ENCODE assay signal across 31 cellular contexts in the genomic region with DNA sequence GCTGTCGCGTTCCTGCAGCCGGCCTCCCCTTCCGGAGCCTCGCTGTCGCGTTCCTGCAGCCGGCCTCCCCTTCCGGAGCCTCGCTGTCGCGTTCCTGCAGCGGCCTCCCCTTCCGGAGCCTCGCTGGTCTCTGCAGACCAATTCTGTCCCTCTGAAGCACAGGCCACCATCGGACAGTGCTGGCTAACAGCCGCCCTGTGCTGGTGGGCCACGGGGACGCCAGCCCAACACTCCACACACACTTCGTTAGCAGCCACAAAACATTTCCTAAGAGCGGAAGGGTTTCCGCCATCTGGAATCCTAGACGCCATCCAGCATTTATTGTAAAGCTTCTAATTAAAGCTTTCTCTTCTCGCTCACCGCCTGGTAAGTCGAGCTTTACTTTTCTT. TPM values are rescaled to one million over a fixed set of nuclear protein-coding genes. Genes with fewer than 3 reads are reported as not detected.
"Had no signal": no experiment of that assay in that cellular context is flagged by ENCODE, and none has a peak within 500 bp of the region (broad histone marks: within the 10 kb centered on the region; RNA-seq: fewer than 3 reads in every experiment).

No MANE protein-coding gene starts in this region.

- H3K4me3 Mint-ChIP-seq: dendritic cell treated with granulocyte-macrophage colony-stimulating factor and Interleukin-4, amounts not matched to agents 40 ng/mL and 50 ng/mL, for 4 days; endodermal cell; mesothelial cell of epicardium; natural killer cell treated with Interleukin-12 subunit alpha and Interleukin-12 subunit beta and Interleukin-15 and Interleukin-18, amount 100 ng/mL, for 72 hours; stimulated activated naive CD8-positive, alpha-beta T cell treated with anti-CD3 and anti-CD28 coated beads, Interleukin-15, amount 100 ng/mL, for 72 hours had no signal

- H3K4me1 Mint-ChIP-seq: endodermal cell had no signal

- H3K27ac ChIP-seq: colonic mucosa, epithelial cell of prostate, gastrocnemius medialis, heart right ventricle, left lung, ovary, psoas muscle, skin epidermis, suprapubic skin, transverse colon, upper lobe of right lung, vagina had no signal

- DNase-seq: colonic mucosa; effector CD8-positive, alpha-beta T cell; endodermal cell; foreskin fibroblast; gastrocnemius medialis; heart right ventricle; hippocampal formation; left cardiac atrium; mesenchymal stem cell; naive B cell; occipital lobe; ovary; posterior cingulate gyrus; stimulated activated CD4-positive, alpha-beta T cell treated with anti-CD3 and anti-CD28 coated beads, Interleukin-15, amount 100 ng/mL, for 24 hours; stimulated activated CD4-positive, alpha-beta T cell treated with anti-CD3 and anti-CD28 coated beads, Interleukin-2, amount 100 ng/mL, for 48 hours; stimulated activated naive CD4-positive, alpha-beta T cell; stimulated activated naive CD8-positive, alpha-beta T cell treated with anti-CD3 and anti-CD28 coated beads, Interleukin-15, amount 100 ng/mL, for 72 hours; transverse colon; upper lobe of right lung had no signal

- H3K27me3 ChIP-seq: colonic mucosa, gastrocnemius medialis, heart right ventricle, left lung, ovary, suprapubic skin, transverse colon, upper lobe of right lung, vagina had no signal

- H3K9me3 ChIP-seq: colonic mucosa, gastrocnemius medialis, heart right ventricle, left lung, mucosa of descending colon, ovary, psoas muscle, suprapubic skin, transverse colon, upper lobe of right lung, vagina had no signal

- H3K36me3 ChIP-seq: colonic mucosa, gastrocnemius medialis, ovary, suprapubic skin, transverse colon, upper lobe of right lung, vagina had no signal

- H3K27me3 Mint-ChIP-seq: dendritic cell treated with granulocyte-macrophage colony-stimulating factor and Interleukin-4, amounts not matched to agents 40 ng/mL and 50 ng/mL, for 4 days; naive B cell; natural killer cell treated with Interleukin-12 subunit alpha and Interleukin-12 subunit beta and Interleukin-15 and Interleukin-18, amount 100 ng/mL, for 72 hours; stimulated activated naive CD8-positive, alpha-beta T cell treated with anti-CD3 and anti-CD28 coated beads, Interleukin-15, amount 100 ng/mL, for 72 hours had no signal

- H3K4me1 ChIP-seq: colonic mucosa, upper lobe of right lung had no signal

- H3K27ac Mint-ChIP-seq: dendritic cell treated with granulocyte-macrophage colony-stimulating factor and Interleukin-4, amounts not matched to agents 40 ng/mL and 50 ng/mL, for 4 days; endodermal cell; mesothelial cell of epicardium; naive B cell; natural killer cell treated with Interleukin-12 subunit alpha and Interleukin-12 subunit beta and Interleukin-15 and Interleukin-18, amount 100 ng/mL, for 72 hours; stimulated activated naive CD8-positive, alpha-beta T cell treated with anti-CD3 and anti-CD28 coated beads, Interleukin-15, amount 100 ng/mL, for 72 hours had no signal

- FAIRE-seq: islet of Langerhans had no signal

- H3K9me3 Mint-ChIP-seq: dendritic cell treated with granulocyte-macrophage colony-stimulating factor and Interleukin-4, amounts not matched to agents 40 ng/mL and 50 ng/mL, for 4 days; natural killer cell treated with Interleukin-12 subunit alpha and Interleukin-12 subunit beta and Interleukin-15 and Interleukin-18, amount 100 ng/mL, for 72 hours had no signal

- ATAC-seq: esophagus mucosa; gastrocnemius medialis; heart right ventricle; left cardiac atrium; left lung; natural killer cell treated with Interleukin-12 subunit alpha and Interleukin-12 subunit beta and Interleukin-15 and Interleukin-18, amount 100 ng/mL, for 72 hours; psoas muscle; stimulated activated naive CD8-positive, alpha-beta T cell treated with anti-CD3 and anti-CD28 coated beads, Interleukin-15, amount 100 ng/mL, for 72 hours; upper lobe of right lung had no signal

- H3K4me3 ChIP-seq: colonic mucosa, gastrocnemius medialis, heart right ventricle, left lung, mucosa of descending colon, ovary, psoas muscle, skin epidermis, suprapubic skin, transverse colon, upper lobe of right lung, vagina had no signal

RNA-seq across cellular contexts. Expression of gene GPER1, which starts 11.2 kb away (rescaled TPM):
- total RNA-seq: natural killer cell treated with Interleukin-12 subunit alpha and Interleukin-12 subunit beta and Interleukin-15 and Interleukin-18, amount 100 ng/mL, for 72 hours had no signal
